31 cellular contexts compared by ENCODE assay signal in the genomic region with DNA sequence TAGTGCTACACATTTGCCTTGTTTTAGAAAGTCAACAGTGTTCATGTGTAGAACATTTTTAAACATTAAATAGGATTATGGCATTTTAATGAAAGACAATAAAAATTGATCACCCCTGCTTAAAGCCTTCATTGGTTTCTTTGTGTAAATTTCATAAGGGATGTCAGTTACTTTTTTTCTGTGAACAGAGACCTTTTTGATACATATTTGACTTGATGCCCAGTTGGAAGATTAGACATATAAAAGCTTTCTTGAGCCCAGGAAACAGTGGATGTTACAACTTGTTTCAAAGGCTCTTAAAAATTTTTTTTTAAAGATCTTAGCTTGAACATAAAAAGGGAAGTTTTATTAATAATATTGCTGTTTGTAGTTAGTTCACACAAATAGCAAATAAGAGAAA.
"Had no signal": no experiment of that assay in that cellular context is flagged by ENCODE, and none has a peak within 500 bp of the region (broad histone marks: within the 10 kb centered on the region; RNA-seq: fewer than 3 reads in every experiment).

No MANE protein-coding gene starts in this region.

- DNase-seq: activated B cell treated with CpG ODN at 0.5 μM for 24 hours; activated CD4-positive, alpha-beta memory T cell treated with anti-CD3 and anti-CD28 coated beads for 36 hours; activated CD4-positive, alpha-beta T cell treated with anti-CD3 and anti-CD28 coated beads for 48 hours; activated CD4-positive, alpha-beta T cell treated with anti-CD3 and anti-CD28 coated beads, Interleukin-2, amount 50 U/mL, for 1 hour; activated CD8-positive, alpha-beta memory T cell treated with anti-CD3 and anti-CD28 coated beads, Interleukin-2, amount 10 ng/mL, durations not matched to agents 7 days and 5 days; activated CD8-positive, alpha-beta memory T cell treated with anti-CD3 and anti-CD28 coated beads, Interleukin-2, amount 50 U/mL, for 4 hours; activated CD8-positive, alpha-beta T cell treated with anti-CD3 and anti-CD28 coated beads, Interleukin-2, amount 10 ng/mL, durations not matched to agents 7 days and 5 days; activated effector memory CD4-positive, alpha-beta T cell treated with anti-CD3 and anti-CD28 coated beads, Interleukin-2, amount 50 U/mL, for 16 hours; activated naive CD4-positive, alpha-beta T cell treated with anti-CD3 and anti-CD28 coated beads for 36 hours; activated naive CD8-positive, alpha-beta T cell treated with anti-CD3 and anti-CD28 coated beads for 36 hours; activated naive CD8-positive, alpha-beta T cell treated with anti-CD3 and anti-CD28 coated beads, Interleukin-2, amount 50 U/mL, for 24 hours; activated T-cell treated with anti-CD3 and anti-CD28 coated beads, Interleukin-2, amount 50 U/mL, for 1 hour; activated T-cell treated with anti-CD3 and anti-CD28 coated beads, Interleukin-2, amount 50 U/mL, for 48 hours; adrenal gland; amygdala; aorta; body of pancreas; caudate nucleus; cortex of kidney; dermis blood vessel endothelial cell; effector CD4-positive, alpha-beta T cell; effector memory CD8-positive, alpha-beta T cell; erythroblast; esophagus squamous epithelium; gastrocnemius medialis; glutamatergic neuron; SW 1271; T-cell; T1000; WERI-Rb-1 had no signal

- H3K36me3 ChIP-seq: adrenal gland, esophagus squamous epithelium, gastrocnemius medialis, WERI-Rb-1 had no signal

- ATAC-seq: activated CD4-positive, CD25-positive, alpha-beta regulatory T cell treated with anti-CD3 and anti-CD28 coated beads, Interleukin-2, amount 50 U/mL, for 24 hours; activated CD8-positive, alpha-beta memory T cell treated with anti-CD3 and anti-CD28 coated beads, Interleukin-2, amount 10 ng/mL, durations not matched to agents 7 days and 5 days; activated CD8-positive, alpha-beta T cell treated with anti-CD3 and anti-CD28 coated beads, Interleukin-2, amount 10 ng/mL, durations not matched to agents 7 days and 5 days; activated naive CD8-positive, alpha-beta T cell treated with anti-CD3 and anti-CD28 coated beads, Interleukin-2, amount 50 U/mL, for 24 hours; body of pancreas; effector memory CD8-positive, alpha-beta T cell; gastrocnemius medialis; T-cell had no signal

- H3K4me1 ChIP-seq: adrenal gland, body of pancreas, gastrocnemius medialis had no signal

- H3K27me3 ChIP-seq: adrenal gland, body of pancreas, esophagus squamous epithelium, gastrocnemius medialis had no signal

- H3K4me3 ChIP-seq: adrenal gland, body of pancreas, esophagus squamous epithelium, gastrocnemius medialis had no signal

- H3K27ac ChIP-seq: adrenal gland, body of pancreas, esophagus squamous epithelium, gastrocnemius medialis, WERI-Rb-1 had no signal

- H3K9me3 ChIP-seq: adrenal gland, body of pancreas, esophagus squamous epithelium, gastrocnemius medialis had no signal
